ENCODE assay signal across 12 cellular contexts in genomic region chr10:132375795-132376297, GRCh38. TPM values are rescaled to one million over a fixed set of nuclear protein-coding genes. Genes with fewer than 3 reads are reported as not detected.
DNase-seq lines count a peak whose midpoint lies in the region; ATAC-seq and TF ChIP-seq lines count a peak whose summit lies in the region.
"Had no signal": no experiment of that assay in that cellular context is flagged by ENCODE, and none has a peak within 500 bp of the region (broad histone marks: within the 10 kb centered on the region; RNA-seq: fewer than 3 reads in every experiment).

No MANE protein-coding gene starts in this region.

- intact Hi-C loops in Right ventricle myocardium inferior (cut with DNase I) (no loop called here), left ventricle myocardium inferior (cut with micrococcal nuclease) (no loop called here), lower lobe of right lung (cut with DNase I) (no loop called here), Calu3 (cut with micrococcal nuclease; ENCODE audit: unreplicated experiment) (no loop called here)

- CTCF ChIA-PET in Calu3 (lab: Charles Lee), result no interaction called here

- no peak overlapping the region for H3K27ac Mint-ChIP-seq in activated T-cell treated with anti-CD3 and anti-CD28 coated beads, Interleukin-2, amount 50 U/mL, for 72 hours
- H3K27ac Mint-ChIP-seq in Calu3 (ENCODE audit: unreplicated experiment), result no peak overlapping the region
- H3K27ac Mint-ChIP-seq: CD8-positive, alpha-beta memory T cell had no signal

- H3K4me3 Mint-ChIP-seq in activated T-cell treated with anti-CD3 and anti-CD28 coated beads, Interleukin-2, amount 50 U/mL, for 72 hours, result no peak overlapping the region
- no peak overlapping the region for H3K4me3 Mint-ChIP-seq in Calu3 (ENCODE audit: low read depth, unreplicated experiment)
- H3K4me3 Mint-ChIP-seq: CD8-positive, alpha-beta memory T cell had no signal

- H3K4me1 ChIP-seq in left ventricle myocardium inferior (no peaks in the 10 kb centered on the region), lower lobe of right lung (peaks cover 21% of the 10 kb centered on the region)

- no peak for TF ChIP-seq CTCF in left ventricle myocardium inferior (IDR thresholded peaks at IDR 0.05; ENCODE audit: borderline replicate concordance)
- no peak for TF ChIP-seq CTCF in lower lobe of right lung (IDR thresholded peaks at IDR 0.05)
- no peak for TF ChIP-seq CTCF in Calu3 (IDR thresholded peaks at IDR 0.05; ENCODE audit: unreplicated experiment)

- H3K27me3 ChIP-seq in left ventricle myocardium inferior (ENCODE audit: low read depth) (peaks cover 4% of the 10 kb centered on the region), lower lobe of right lung (ENCODE audit: low read depth) (no peaks in the 10 kb centered on the region)

- BruUV-seq in Calu3 (replicated peaks; lab: Mats Ljungman, UMichigan), result no TSS peak

- H3K36me3 ChIP-seq in left ventricle myocardium inferior (no peaks in the 10 kb centered on the region), lower lobe of right lung (no peaks in the 10 kb centered on the region)

- no peaks in the 10 kb centered on the region for H3K27me3 Mint-ChIP-seq in activated T-cell treated with anti-CD3 and anti-CD28 coated beads, Interleukin-2, amount 50 U/mL, for 72 hours (ENCODE audit: low read depth)
- H3K27me3 Mint-ChIP-seq in Calu3 (ENCODE audit: unreplicated experiment), result no peaks in the 10 kb centered on the region

- ATAC-seq in Right ventricle myocardium inferior (peak; percentile 26), lower lobe of right lung (peak in 1 of 2 donors; percentile 86)
- no peak for ATAC-seq in activated T-cell treated with anti-CD3 and anti-CD28 coated beads, Interleukin-2, amount 50 U/mL, for 72 hours (replicated peaks in 1 of 2)
- ATAC-seq: Panc1, SK-N-SH treated with all-trans-retinoic acid at 6 μM for 48 hours had no signal

- H3K9me3 ChIP-seq in left ventricle myocardium inferior (replicated peaks) (no peaks in the 10 kb centered on the region), lower lobe of right lung (no peaks in the 10 kb centered on the region)

- H3K4me1 Mint-ChIP-seq in activated T-cell treated with anti-CD3 and anti-CD28 coated beads, Interleukin-2, amount 50 U/mL, for 72 hours (ENCODE audit: low read depth), result peaks cover 5% of the 10 kb centered on the region
- H3K4me1 Mint-ChIP-seq in Calu3 (ENCODE audit: low read depth, unreplicated experiment), result no peaks in the 10 kb centered on the region

- H3K9me3 Mint-ChIP-seq in activated T-cell treated with anti-CD3 and anti-CD28 coated beads, Interleukin-2, amount 50 U/mL, for 72 hours, result no peaks in the 10 kb centered on the region
- H3K9me3 Mint-ChIP-seq in Calu3 (ENCODE audit: low read depth, unreplicated experiment), result no peaks in the 10 kb centered on the region
- H3K9me3 Mint-ChIP-seq: CD8-positive, alpha-beta memory T cell had no signal

- H3K4me3 ChIP-seq in left ventricle myocardium inferior, result no peak overlapping the region
- no peak overlapping the region for H3K4me3 ChIP-seq in lower lobe of right lung

- H3K27ac ChIP-seq in left ventricle myocardium inferior (replicated peaks) (no peak overlapping the region), lower lobe of right lung (peak overlapping the region; percentile 73)

- no peaks in the 10 kb centered on the region for H3K36me3 Mint-ChIP-seq in activated T-cell treated with anti-CD3 and anti-CD28 coated beads, Interleukin-2, amount 50 U/mL, for 72 hours (ENCODE audit: insufficient read depth in 2 of 2)
- H3K36me3 Mint-ChIP-seq in Calu3 (ENCODE audit: insufficient read depth, unreplicated experiment), result no peaks in the 10 kb centered on the region
- H3K36me3 Mint-ChIP-seq: CD8-positive, alpha-beta memory T cell had no signal

- DNase-seq in Right ventricle myocardium inferior (ENCODE audit: missing footprints), result peak; percentile 11
- DNase-seq in left ventricle myocardium inferior, result no peak
- peak; percentile 23 for DNase-seq in MV-4-11 (lab: John Stamatoyannopoulos, UW)
- no peak for DNase-seq in lower lobe of right lung
- no peak for DNase-seq in activated T-cell treated with anti-CD3 and anti-CD28 coated beads, Interleukin-2, amount 50 U/mL, for 72 hours
- DNase-seq in Calu3, result no peak
- no peak for DNase-seq in NK-92 (lab: John Stamatoyannopoulos, UW; ENCODE audit: unreplicated experiment)
- DNase-seq: NCI-H1092 treated with DMSO at 0.1 percent for 48 hours, NCI-H187 had no signal

RNA-seq across cellular contexts. Expression of gene PWWP2B, which starts 21.2 kb away (rescaled TPM):
- total RNA-seq in Right ventricle myocardium inferior (22.3 TPM), left ventricle myocardium inferior (17.2 TPM), lower lobe of right lung (25.2 TPM), Calu3 (2022) (12.9 and 15.8 TPM in 2 replicates)
- 1 to 10 TPM; 3.1 to 5.2 TPM for total RNA-seq in activated T-cell treated with anti-CD3 and anti-CD28 coated beads, Interleukin-2, amount 50 U/mL, for 72 hours

RNA-seq across cellular contexts. Expression of gene LRRC27, which starts 43.9 kb away (rescaled TPM):
- total RNA-seq in Right ventricle myocardium inferior, result 4.2 TPM
- total RNA-seq in left ventricle myocardium inferior, result 3.8 TPM
- 15.5 TPM for total RNA-seq in lower lobe of right lung
- 1 to 10 TPM; 4.8 to 5.3 TPM for total RNA-seq in activated T-cell treated with anti-CD3 and anti-CD28 coated beads, Interleukin-2, amount 50 U/mL, for 72 hours
- 4.6 and 5.0 TPM in 2 replicates for total RNA-seq in Calu3 (2022)

Comparison
In these comparisons a context has a peak if more than half of its experiments do, and no peak if none do; other contexts are left out.
1. DNase-seq: peak in Right ventricle myocardium inferior (single experiment) and MV-4-11 (single experiment); none in left ventricle myocardium inferior (single experiment), lower lobe of right lung (single experiment), activated T-cell treated with anti-CD3 and anti-CD28 coated beads, Interleukin-2, amount 50 U/mL, for 72 hours (0 of 2), Calu3 (single experiment) and NK-92 (single experiment).